In the genomic region with DNA sequence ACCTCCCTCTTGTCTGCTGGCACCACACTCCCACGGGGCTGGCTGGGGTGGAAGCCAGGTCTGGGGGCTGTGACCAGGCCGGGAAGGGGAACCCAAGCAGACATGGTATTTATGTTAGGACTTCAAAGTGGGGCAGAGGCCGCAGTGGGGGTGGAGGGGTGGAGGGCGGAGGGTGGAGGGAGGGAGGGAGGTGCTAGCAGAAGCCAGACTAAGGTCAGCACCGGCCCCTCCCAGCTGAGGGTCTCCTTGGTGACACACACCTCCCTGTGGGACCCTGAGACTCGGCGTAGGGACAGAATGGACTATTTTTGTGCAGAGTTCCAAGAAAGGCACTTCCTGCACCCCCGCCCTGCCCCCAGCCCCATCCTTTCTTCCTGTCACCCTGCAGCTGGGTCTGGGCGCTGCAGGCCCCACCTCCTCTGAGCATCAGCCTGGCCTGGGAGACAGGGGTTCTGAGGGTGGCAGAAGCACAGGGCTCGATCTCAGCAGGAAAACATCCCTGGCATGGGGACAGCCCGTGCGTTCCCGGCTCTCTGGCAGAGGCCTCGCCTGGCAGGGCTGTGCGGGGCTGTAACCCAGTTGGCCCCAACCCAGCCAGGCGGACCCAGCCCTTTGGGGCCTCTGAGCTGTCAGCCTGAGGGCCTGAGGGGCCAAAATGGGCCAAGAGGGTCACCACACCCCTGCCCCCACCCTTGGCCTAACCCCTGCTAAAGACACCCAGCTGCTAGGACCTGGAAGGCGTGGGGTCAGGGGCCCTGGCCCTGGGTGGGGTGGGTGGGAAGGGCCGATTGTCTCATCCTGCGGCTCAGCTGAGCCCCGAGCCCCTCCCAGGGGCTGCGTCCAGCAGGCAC, we compare ENCODE assay signal across 9 cellular contexts. TPM values are rescaled to one million over a fixed set of nuclear protein-coding genes. Genes with fewer than 3 reads are reported as not detected.
DNase-seq lines count a peak whose midpoint lies in the region; ATAC-seq and TF ChIP-seq lines count a peak whose summit lies in the region.
"Had no signal": no experiment of that assay in that cellular context is flagged by ENCODE, and none has a peak within 500 bp of the region (broad histone marks: within the 10 kb centered on the region; RNA-seq: fewer than 3 reads in every experiment).

No MANE protein-coding gene starts in this region.

- H3K9me3 Mint-ChIP-seq in activated T-helper 1 cell treated with anti-CD3 and anti-CD28 coated beads, Interleukin-12 subunit alpha, Interleukin-12 subunit beta, Interleukin-2, Interleukin-4 antibody, amounts not matched to agents 30 ng/mL and 10 ng/mL and 1 ng/mL, durations not matched to agents 14 hours and 24 hours and 36 hours: no peaks in the 10 kb centered on the region

- no peak for TF ChIP-seq CTCF in Loucy (conservative IDR thresholded peaks at IDR 0.05; ENCODE audit: low read length)
- TF ChIP-seq CTCF in stomach (IDR thresholded peaks at IDR 0.05): no peak

- no peak for TF ChIP-seq POLR2A in stomach (IDR thresholded peaks at IDR 0.05)

- peak overlapping the region; percentile 50 for H3K9ac ChIP-seq in Loucy (ENCODE audit: low read depth, low read length, poor library complexity, severe bottlenecking)

- H3K27me3 ChIP-seq in Loucy (ENCODE audit: insufficient read depth, low read length, poor library complexity, severe bottlenecking) (no peaks in the 10 kb centered on the region), stomach (no peaks in the 10 kb centered on the region)

- H3K9me3 ChIP-seq in Loucy (ENCODE audit: insufficient read depth, low read depth, low read length) (no peaks in the 10 kb centered on the region), stomach (no peaks in the 10 kb centered on the region)

- peak overlapping the region in 4 of 5 donors; percentile 44 to 73 (median 72) for H3K27ac ChIP-seq in stomach

- no peak for TF ChIP-seq EP300 in stomach (IDR thresholded peaks at IDR 0.05)

- intact Hi-C loops in activated T-helper 1 cell treated with anti-CD3 and anti-CD28 coated beads, Interleukin-12 subunit alpha, Interleukin-12 subunit beta, Interleukin-2, Interleukin-4 antibody, amounts not matched to agents 30 ng/mL and 10 ng/mL and 1 ng/mL, durations not matched to agents 14 hours and 24 hours and 36 hours (cut with micrococcal nuclease): no loop called here
- intact Hi-C loops in left cardiac atrium (cut with DNase I) (no loop called here), stomach (cut with DNase I; ENCODE audit: low total_unique reads) (no loop called here)

- H3K36me3 Mint-ChIP-seq in activated T-helper 1 cell treated with anti-CD3 and anti-CD28 coated beads, Interleukin-12 subunit alpha, Interleukin-12 subunit beta, Interleukin-2, Interleukin-4 antibody, amounts not matched to agents 30 ng/mL and 10 ng/mL and 1 ng/mL, durations not matched to agents 14 hours and 24 hours and 36 hours (ENCODE audit: low read depth): no peaks in the 10 kb centered on the region

- H3K36me3 ChIP-seq in Loucy (ENCODE audit: insufficient read depth, low read length): no peaks in the 10 kb centered on the region
- peaks cover 0 to 2% (median 1%) of the 10 kb centered on the region in 4 donors for H3K36me3 ChIP-seq in stomach

- ATAC-seq in left cardiac atrium (peak; percentile 65), GM21526 (IDR thresholded peaks at IDR 0.05; ENCODE audit: low FRiP score, unreplicated experiment) (no peak)

- H3K27ac Mint-ChIP-seq in activated T-helper 1 cell treated with anti-CD3 and anti-CD28 coated beads, Interleukin-12 subunit alpha, Interleukin-12 subunit beta, Interleukin-2, Interleukin-4 antibody, amounts not matched to agents 30 ng/mL and 10 ng/mL and 1 ng/mL, durations not matched to agents 14 hours and 24 hours and 36 hours: peak overlapping the region; percentile 62

- H4K20me1 ChIP-seq in Loucy (ENCODE audit: insufficient read depth, low read length, poor library complexity, severe bottlenecking): no peaks in the 10 kb centered on the region

- H3F3A ChIP-seq in Loucy (ENCODE audit: low read depth): no peaks in the 10 kb centered on the region

- no peak for DNase-seq in activated T-helper 1 cell treated with anti-CD3 and anti-CD28 coated beads, Interleukin-12 subunit alpha, Interleukin-12 subunit beta, Interleukin-2, Interleukin-4 antibody, amounts not matched to agents 30 ng/mL and 10 ng/mL and 1 ng/mL, durations not matched to agents 14 hours and 24 hours and 36 hours (ENCODE audit: low spot score)
- DNase-seq in left cardiac atrium (peak; percentile 68), stomach (no peak), middle frontal gyrus (ENCODE audit: extremely low spot score, low spot score) (no peak), T-helper 9 cell (no peak)
- DNase-seq: NCI-H1417 had no signal

- 24 to 57% (median 46%) methylated on average over 7 to 21 of the region's 21 CpGs for WGBS in stomach, 5 donors

- H3K4me3 ChIP-seq in Loucy (ENCODE audit: low read length, poor library complexity, severe bottlenecking) (no peak overlapping the region), stomach (no peak overlapping the region)
- H3K4me3 ChIP-seq: lung had no signal

- H3K4me1 ChIP-seq in Loucy (ENCODE audit: insufficient read depth, low read length, poor library complexity, severe bottlenecking) (peaks cover 31% of the 10 kb centered on the region), stomach (peaks cover 26 to 36% (median 31%) of the 10 kb centered on the region in 4 donors)

- peaks cover 25% of the 10 kb centered on the region for H3K4me1 Mint-ChIP-seq in activated T-helper 1 cell treated with anti-CD3 and anti-CD28 coated beads, Interleukin-12 subunit alpha, Interleukin-12 subunit beta, Interleukin-2, Interleukin-4 antibody, amounts not matched to agents 30 ng/mL and 10 ng/mL and 1 ng/mL, durations not matched to agents 14 hours and 24 hours and 36 hours (ENCODE audit: low read depth)

- peak overlapping the region; percentile 36; the same call in 1 of the 2 replicates for H2AFZ ChIP-seq in Loucy (ENCODE audit: low read length)

- H3K79me2 ChIP-seq in Loucy (ENCODE audit: insufficient read depth, low read length): no peaks in the 10 kb centered on the region

- no peaks in the 10 kb centered on the region for H3K9me2 ChIP-seq in Loucy (replicated peaks; ENCODE audit: low read depth, low read length)

- H3K27me3 Mint-ChIP-seq in activated T-helper 1 cell treated with anti-CD3 and anti-CD28 coated beads, Interleukin-12 subunit alpha, Interleukin-12 subunit beta, Interleukin-2, Interleukin-4 antibody, amounts not matched to agents 30 ng/mL and 10 ng/mL and 1 ng/mL, durations not matched to agents 14 hours and 24 hours and 36 hours (ENCODE audit: insufficient read depth): peaks cover 2% of the 10 kb centered on the region

- H3K4me3 Mint-ChIP-seq in activated T-helper 1 cell treated with anti-CD3 and anti-CD28 coated beads, Interleukin-12 subunit alpha, Interleukin-12 subunit beta, Interleukin-2, Interleukin-4 antibody, amounts not matched to agents 30 ng/mL and 10 ng/mL and 1 ng/mL, durations not matched to agents 14 hours and 24 hours and 36 hours: peak overlapping the region; percentile 25

- peak overlapping the region; percentile 49 for H3K4me2 ChIP-seq in Loucy (ENCODE audit: low read depth, low read length, poor library complexity, severe bottlenecking)

RNA-seq across cellular contexts. Expression of gene CD248, which starts 9.6 kb away (rescaled TPM):
- 0.10 TPM in 1 of 2 replicates, not detected in the other for total RNA-seq in activated T-helper 1 cell treated with anti-CD3 and anti-CD28 coated beads, Interleukin-12 subunit alpha, Interleukin-12 subunit beta, Interleukin-2, Interleukin-4 antibody, amounts not matched to agents 30 ng/mL and 10 ng/mL and 1 ng/mL, durations not matched to agents 14 hours and 24 hours and 36 hours
- total RNA-seq in left cardiac atrium (10 to 100 TPM; 43.8 to 54.3 TPM), stomach (10 to 100 TPM in 2 of 5 donors, 1 to 10 TPM in 2, under 1 TPM in 1; 0.58 to 66.9 (median 6.8) TPM)
- 1 to 10 TPM; 2.3 to 5.6 (median 4.6) TPM for polyA plus RNA-seq in stomach

RNA-seq across cellular contexts. Expression of gene RIN1, which starts 9.7 kb away (rescaled TPM):
- 0.78 and 0.86 TPM in 2 replicates for total RNA-seq in activated T-helper 1 cell treated with anti-CD3 and anti-CD28 coated beads, Interleukin-12 subunit alpha, Interleukin-12 subunit beta, Interleukin-2, Interleukin-4 antibody, amounts not matched to agents 30 ng/mL and 10 ng/mL and 1 ng/mL, durations not matched to agents 14 hours and 24 hours and 36 hours
- total RNA-seq in left cardiac atrium: 1 to 10 TPM; 2.2 to 4.6 TPM
- 10 to 100 TPM in 2 of 5 donors, 1 to 10 TPM in 2, under 1 TPM in 1; 0.58 to 26.4 (median 7.1) TPM for total RNA-seq in stomach
- 10 to 100 TPM in 2 of 3 donors, 1 to 10 TPM in 1; 7.8 to 17.3 (median 10.7) TPM for polyA plus RNA-seq in stomach

RNA-seq across cellular contexts. Expression of gene BRMS1, which starts 18.4 kb away (rescaled TPM):
- 63.1 and 67.1 TPM in 2 replicates for total RNA-seq in activated T-helper 1 cell treated with anti-CD3 and anti-CD28 coated beads, Interleukin-12 subunit alpha, Interleukin-12 subunit beta, Interleukin-2, Interleukin-4 antibody, amounts not matched to agents 30 ng/mL and 10 ng/mL and 1 ng/mL, durations not matched to agents 14 hours and 24 hours and 36 hours
- total RNA-seq in left cardiac atrium (10 to 100 TPM; 14.9 to 19.3 TPM), stomach (100 to 1,000 TPM in 1 of 5 donors, 10 to 100 TPM in 4; 14.6 to 105 (median 37.4) TPM)
- 10 to 100 TPM; 60.1 to 68.7 (median 64.2) TPM for polyA plus RNA-seq in stomach

RNA-seq across cellular contexts. Expression of gene B4GAT1, which starts 20.9 kb away (rescaled TPM):
- total RNA-seq in activated T-helper 1 cell treated with anti-CD3 and anti-CD28 coated beads, Interleukin-12 subunit alpha, Interleukin-12 subunit beta, Interleukin-2, Interleukin-4 antibody, amounts not matched to agents 30 ng/mL and 10 ng/mL and 1 ng/mL, durations not matched to agents 14 hours and 24 hours and 36 hours: 10.6 and 12.1 TPM in 2 replicates
- total RNA-seq in left cardiac atrium: 10 to 100 TPM; 37.9 to 41.1 TPM
- 10 to 100 TPM in 4 of 5 donors, 1 to 10 TPM in 1; 3.5 to 22.3 (median 18.4) TPM for total RNA-seq in stomach
- polyA plus RNA-seq in stomach: 10 to 100 TPM; 10.8 to 17.3 (median 11.3) TPM

RNA-seq across cellular contexts. Expression of gene TMEM151A, which starts 34.8 kb away (rescaled TPM):
- not detected in 2 replicates for total RNA-seq in activated T-helper 1 cell treated with anti-CD3 and anti-CD28 coated beads, Interleukin-12 subunit alpha, Interleukin-12 subunit beta, Interleukin-2, Interleukin-4 antibody, amounts not matched to agents 30 ng/mL and 10 ng/mL and 1 ng/mL, durations not matched to agents 14 hours and 24 hours and 36 hours
- total RNA-seq in left cardiac atrium (1 to 10 TPM in 1 of 2 donors, under 1 TPM in 1; 0.86 to 1.1 TPM), stomach (10 to 100 TPM in 2 of 5 donors, 1 to 10 TPM in 1, not detected in 2; 2.8 to 19.6 (median 18.3) TPM)
- polyA plus RNA-seq in stomach: 1 to 10 TPM in 2 of 3 donors, under 1 TPM in 1; 0.46 to 2.8 (median 2.4) TPM
